ENCODE assay signal across 16 cellular contexts in genomic region chr4:20015825-20016224, GRCh38.
DNase-seq lines count a peak whose midpoint lies in the region; ATAC-seq, FAIRE-seq and TF ChIP-seq lines count a peak whose summit lies in the region.
"Had no signal": no experiment of that assay in that cellular context is flagged by ENCODE, and none has a peak within 500 bp of the region (broad histone marks: within the 10 kb centered on the region; RNA-seq: fewer than 3 reads in every experiment).

No MANE protein-coding gene starts in this region.

- no peak overlapping the region for H4K8ac ChIP-seq in neuronal stem cell (ENCODE audit: low read depth, low read length)

- no peak overlapping the region for H2AK5ac ChIP-seq in neuronal stem cell (ENCODE audit: low read depth, low read length)

- no peak for FAIRE-seq in bronchial epithelial cell (lab: Jason Lieb, UNC)

- DNase-seq in HuH-7.5 (ENCODE audit: low spot score) (peak; percentile 21), bronchial epithelial cell (ENCODE audit: low read depth) (peak; percentile 91), left colon (no peak), HEK293T (ENCODE audit: extremely low spot score) (no peak), neuronal stem cell (ENCODE audit: low spot score) (no peak)
- no peak for DNase-seq in activated CD4-positive, CD25-positive, alpha-beta regulatory T cell (lab: John Stamatoyannopoulos, UW)
- DNase-seq: ACHN; CD4-positive, alpha-beta memory T cell; DND-41; GF-D8; NCI-H1048; NCI-H146; NCI-H2081 treated with DMSO at 0.1 percent for 48 hours; NCI-H345 had no signal

- H3K4me2 ChIP-seq in neuronal stem cell (ENCODE audit: insufficient read depth, low read length, poor library complexity, severe bottlenecking) = no peak overlapping the region

- no peak for TF ChIP-seq CTCF in 22Rv1 (IDR thresholded peaks at IDR 0.05)
- no peak for TF ChIP-seq CTCF in bronchial epithelial cell (IDR thresholded peaks at IDR 0.05; ENCODE audit: insufficient read depth, low read length, severe bottlenecking)

- peak overlapping the region; percentile 65 for H3K27ac ChIP-seq in 22Rv1
- H3K27ac ChIP-seq in neuronal stem cell (replicated peaks; ENCODE audit: low read length) = no peak overlapping the region
- H3K27ac ChIP-seq: SJSA1 had no signal

- H2BK120ac ChIP-seq in neuronal stem cell (ENCODE audit: low read depth, low read length) = no peak overlapping the region

- H2BK5ac ChIP-seq in neuronal stem cell (ENCODE audit: low read length) = no peak overlapping the region

- no peak overlapping the region for H4K91ac ChIP-seq in neuronal stem cell (ENCODE audit: low read depth, low read length, poor library complexity)

- no peak overlapping the region for H3K18ac ChIP-seq in neuronal stem cell (ENCODE audit: low read length)

- POLR2A ChIA-PET in HEK293T (lab: Yijun Ruan, JAX) = no interaction called here

- H3K36me3 ChIP-seq in bronchial epithelial cell (ENCODE audit: control insufficient read depth, insufficient read depth, low read length) (no peaks in the 10 kb centered on the region), neuronal stem cell (replicated peaks in 1 of 2; ENCODE audit: control insufficient read depth in 2 of 2, insufficient read depth in 2 of 2, low read length in 2 of 2) (no peaks in the 10 kb centered on the region)
- H3K36me3 ChIP-seq: SJSA1 had no signal

- no peak overlapping the region for H2BK15ac ChIP-seq in neuronal stem cell (ENCODE audit: low read length)

- H3K4me3 ChIP-seq in bronchial epithelial cell (ENCODE audit: low read depth, low read length) (no peak overlapping the region), neuronal stem cell (ENCODE audit: low read length in 2 of 2) (no peak overlapping the region)
- H3K4me3 ChIP-seq: SJSA1 had no signal

- no peaks in the 10 kb centered on the region for H3K79me1 ChIP-seq in neuronal stem cell (ENCODE audit: low read depth, low read length)

- no peak overlapping the region for H2BK12ac ChIP-seq in neuronal stem cell (ENCODE audit: low read length)

- peak; percentile 96 for ATAC-seq in left colon

- H3K4me1 ChIP-seq in neuronal stem cell (ENCODE audit: control insufficient read depth in 2 of 2, insufficient read depth in 1 of 2, low read depth in 1 of 2, low read length in 2 of 2) = no peaks in the 10 kb centered on the region

- H3K27me3 ChIP-seq in bronchial epithelial cell (ENCODE audit: control insufficient read depth, insufficient read depth, low read length) (no peaks in the 10 kb centered on the region), neuronal stem cell (ENCODE audit: control insufficient read depth in 3 of 3, insufficient read depth in 3 of 3, low read depth in 1 of 3, low read length in 3 of 3) (no peaks in the 10 kb centered on the region)
- H3K27me3 ChIP-seq: SJSA1 had no signal

- no peaks in the 10 kb centered on the region for H3K9me3 ChIP-seq in neuronal stem cell (replicated peaks in 1 of 2; ENCODE audit: control insufficient read depth in 2 of 2, insufficient read depth in 1 of 2, low read depth in 1 of 2, low read length in 2 of 2)
- H3K9me3 ChIP-seq: SJSA1 had no signal

- no peak overlapping the region for H3K23ac ChIP-seq in neuronal stem cell (ENCODE audit: low read depth, low read length, poor library complexity)

- intact Hi-C loops in left colon (cut with DNase I, micrococcal nuclease) = no loop called here

- no peak overlapping the region for H2AFZ ChIP-seq in neuronal stem cell (ENCODE audit: low read length)

- CTCF ChIA-PET in HEK293T (lab: Yijun Ruan, JAX) = no interaction called here

- no CpG with 5 or more reads among the region's 3 CpGs for WGBS in neuronal stem cell (ENCODE audit: extremely low coverage in 2 of 2, insufficient read length in 2 of 2, insufficient replicate concordance in 1 of 2), 2 donors

- H3K14ac ChIP-seq in neuronal stem cell (ENCODE audit: low read length) = no peak overlapping the region

- no peak overlapping the region for H3K4ac ChIP-seq in neuronal stem cell (ENCODE audit: low read length)

- H3K9ac ChIP-seq in neuronal stem cell (ENCODE audit: low read depth, low read length, poor library complexity) = no peak overlapping the region

TF ChIP-seq in HEK293T, 16 proteins besides CTCF, POLR2A, EP300 and RAD21:
- TF ChIP-seq BHLHE40 (IDR thresholded peaks at IDR 0.05; ENCODE audit: borderline replicate concordance) (no peak), SP1 (IDR thresholded peaks at IDR 0.05) (no peak), L3MBTL2 (conservative IDR thresholded peaks at IDR 0.05) (no peak), SUZ12 (IDR thresholded peaks at IDR 0.05) (no peak), ZNF384 (IDR thresholded peaks at IDR 0.05) (no peak), LEF1 (IDR thresholded peaks at IDR 0.05; ENCODE audit: borderline replicate concordance) (no peak), HDGF (IDR thresholded peaks at IDR 0.05; ENCODE audit: borderline replicate concordance) (no peak), FOXK2 (IDR thresholded peaks at IDR 0.05) (no peak), CTBP1 (IDR thresholded peaks at IDR 0.05; ENCODE audit: borderline replicate concordance) (no peak), NFRKB (IDR thresholded peaks at IDR 0.05) (no peak), TARDBP (IDR thresholded peaks at IDR 0.05) (no peak), PKNOX1 (IDR thresholded peaks at IDR 0.05) (no peak), ARNT (IDR thresholded peaks at IDR 0.05) (no peak), ELF4 (IDR thresholded peaks at IDR 0.05) (no peak), FOXM1 (IDR thresholded peaks at IDR 0.05; ENCODE audit: borderline replicate concordance) (no peak)

Comparison
In these comparisons a context has a peak if more than half of its experiments do, and no peak if none do; other contexts are left out.
1. DNase-seq: peak in HuH-7.5 (single experiment) and bronchial epithelial cell (single experiment); none in left colon (0 of 2), HEK293T (single experiment), activated CD4-positive, CD25-positive, alpha-beta regulatory T cell (0 of 4) and neuronal stem cell (single experiment).